12 cellular contexts compared by ENCODE assay signal in the genomic region with DNA sequence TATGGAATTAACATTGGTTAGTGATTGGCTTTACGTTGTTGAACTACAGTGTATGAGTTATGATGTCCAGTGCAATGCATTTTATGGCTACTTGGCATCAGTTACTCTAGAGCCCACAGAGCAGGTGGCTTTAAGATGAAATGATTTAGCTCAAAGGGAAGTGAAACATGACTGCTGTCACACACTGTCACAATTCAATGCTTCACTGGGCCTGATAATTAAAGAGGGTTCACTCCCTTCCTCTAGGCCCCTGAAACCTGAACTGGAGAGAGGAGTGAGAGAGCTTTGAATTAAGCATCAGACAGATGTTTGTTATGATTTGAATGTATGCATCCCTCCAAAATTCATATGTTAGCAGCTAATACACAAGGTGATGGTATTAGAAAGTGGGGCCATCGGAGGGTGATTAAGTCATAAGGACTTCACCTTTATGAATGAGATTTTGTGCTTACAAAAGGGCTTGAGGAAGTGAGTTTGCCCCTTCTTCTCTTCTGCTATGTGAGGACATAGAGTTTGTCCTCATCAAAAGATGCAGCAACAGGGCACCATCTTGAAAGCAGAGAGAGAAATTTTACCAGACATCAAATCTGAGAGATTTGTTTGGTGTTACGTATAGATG.
A peak's percentile ranks its signal among the peaks of the same experiment; 100 is the strongest.
DNase-seq lines count a peak whose midpoint lies in the region; ATAC-seq, FAIRE-seq and TF ChIP-seq lines count a peak whose summit lies in the region.
"Had no signal": no experiment of that assay in that cellular context is flagged by ENCODE, and none has a peak within 500 bp of the region (broad histone marks: within the 10 kb centered on the region; RNA-seq: fewer than 3 reads in every experiment).

No MANE protein-coding gene starts in this region.

- 19% methylated on average over 3 of the region's 3 CpGs for WGBS in GM12878 (ENCODE audit: insufficient coverage, insufficient replicate concordance, low lambda C conversion rate, missing lambda C conversion rate)
- 83 to 86% (median 85%) methylated on average over 3 of the region's 3 CpGs for WGBS in small intestine, 3 donors

- intact Hi-C loops in GM12878 (cut with micrococcal nuclease; ENCODE audit: unreplicated experiment) = loop anchor here (2.0 to 10.0 kb wide), 2 partner anchors 46 to 208 kb away; a partner anchor contains a TSS
- intact Hi-C loops in lower lobe of right lung (cut with DNase I) = no loop called here

- H3K27ac ChIP-seq in GM12878 (ENCODE audit: control insufficient read depth, insufficient read depth) (peak overlapping the region; percentile 86), lower lobe of right lung (no peak overlapping the region), small intestine (ENCODE audit: low read depth in 1 of 2, low read length in 1 of 2) (no peak overlapping the region)

- ATAC-seq in GM18508 (IDR thresholded peaks at IDR 0.05; ENCODE audit: insufficient read depth, unreplicated experiment) (peak; percentile 98), GM21381 (IDR thresholded peaks at IDR 0.05; ENCODE audit: unreplicated experiment) (peak; percentile 98), HG03108 (IDR thresholded peaks at IDR 0.05; ENCODE audit: unreplicated experiment) (peak; percentile 99), GM12878 (peak; percentile 97), lower lobe of right lung (no peak), left lobe of liver (no peak)

- no peaks in the 10 kb centered on the region for H3K36me3 ChIP-seq in GM12878 (ENCODE audit: control insufficient read depth in 2 of 2, insufficient read depth in 2 of 2, low read length in 1 of 2)
- H3K36me3 ChIP-seq in lower lobe of right lung = no peaks in the 10 kb centered on the region
- H3K36me3 ChIP-seq in small intestine (ENCODE audit: control insufficient read depth in 2 of 2, insufficient read depth in 2 of 2, low read length in 2 of 2) = no peaks in the 10 kb centered on the region

- no peak for TF ChIP-seq RAD21 in GM12878 (IDR thresholded peaks at IDR 0.05; ENCODE audit: insufficient read depth, low read depth, low read length)

- SMC1A ChIA-PET in GM12878 (lab: Charles Lee; ENCODE audit: uncharacterized antibody, unreplicated experiment) = interaction anchor here (0.6 to 3.6 kb wide), 12 partner anchors 9 to 800 kb away, joined by 3 to 18 read pairs (median 4); no protein-coding TSS in a partner anchor

- in situ Hi-C loops in GM12878 (cut with MboI) = no loop called here

- FAIRE-seq in GM12878 (lab: Jason Lieb, UNC) (peak; percentile 92), small intestine (lab: Jason Lieb, UNC) (no peak)

- DNase-seq in GM12878 (ENCODE audit: low read depth, low spot score) (peak; percentile 99), lower lobe of right lung (no peak), small intestine (no peak), left lobe of liver (ENCODE audit: low spot score) (no peak), AG20443 (ENCODE audit: low spot score) (no peak)
- DNase-seq: activated CD4-positive, alpha-beta memory T cell treated with anti-CD3 and anti-CD28 coated beads, Interleukin-2, amount 10 ng/mL, durations not matched to agents 7 days and 5 days; IMR-90; OCI-M1; stimulated activated CD4-positive, alpha-beta T cell treated with anti-CD3 and anti-CD28 coated beads, Interleukin-4, amount 100 ng/mL, for 1 hour had no signal

- H3K27me3 ChIP-seq in GM12878 (replicated peaks in 1 of 2; ENCODE audit: control insufficient read depth in 2 of 2, insufficient read depth in 2 of 2, low read length in 1 of 2) (no peaks in the 10 kb centered on the region), lower lobe of right lung (ENCODE audit: low read depth) (no peaks in the 10 kb centered on the region), small intestine (ENCODE audit: control insufficient read depth in 2 of 2, insufficient read depth in 2 of 2, low read length in 2 of 2) (no peaks in the 10 kb centered on the region)

- H3K79me2 ChIP-seq in GM12878 (ENCODE audit: control insufficient read depth, insufficient read depth, low read length) = no peaks in the 10 kb centered on the region

- RAD21 ChIA-PET in GM12878 (lab: Charles Lee; ENCODE audit: unreplicated experiment) = interaction anchor here (0.7 to 1.3 kb wide), 4 partner anchors 9 to 29 kb away, joined by 3 to 5 read pairs (median 4); no protein-coding TSS in a partner anchor

- POLR2A ChIA-PET in GM12878 (lab: Charles Lee) = interaction anchor here (0.6 to 1.1 kb wide), 3 partner anchors 9 to 221 kb away, joined by 3 to 6 read pairs (median 3); no protein-coding TSS in a partner anchor

- H3K4me3 ChIP-seq in GM12878 (no peak overlapping the region), lower lobe of right lung (no peak overlapping the region), small intestine (ENCODE audit: low read depth in 1 of 2, low read length in 2 of 2) (no peak overlapping the region)

- no peak for TF ChIP-seq POLR2A in GM12878 (IDR thresholded peaks at IDR 0.05; ENCODE audit: low read depth, low read length)

- H3K4me1 ChIP-seq in GM12878 (ENCODE audit: control insufficient read depth, insufficient read depth, low read length) (peaks cover 44% of the 10 kb centered on the region), lower lobe of right lung (no peaks in the 10 kb centered on the region), small intestine (ENCODE audit: control insufficient read depth in 2 of 2, insufficient read depth in 1 of 2, low read depth in 1 of 2, low read length in 1 of 2) (no peaks in the 10 kb centered on the region)

- no peaks in the 10 kb centered on the region for H4K20me1 ChIP-seq in GM12878 (ENCODE audit: control insufficient read depth, insufficient read depth)

- peak overlapping the region; percentile 50 for H3K4me2 ChIP-seq in GM12878 (ENCODE audit: control insufficient read depth, insufficient read depth)

- TF ChIP-seq CTCF in GM12878 (IDR thresholded peaks at IDR 0.05 in 2 of 3, conservative IDR thresholded peaks at IDR 0.05 in 1 of 3; ENCODE audit: control insufficient read depth in 2 of 3, extremely low read depth in 1 of 3, insufficient read depth in 1 of 3, low read depth in 3 of 3, low read length in 3 of 3) (no peak), lower lobe of right lung (IDR thresholded peaks at IDR 0.05) (no peak)

- H2AFZ ChIP-seq in GM12878 (ENCODE audit: control insufficient read depth, low read depth, low read length) = peak overlapping the region; percentile 52

- peak; percentile 92 to 99 for TF ChIP-seq EP300 in GM12878 (IDR thresholded peaks at IDR 0.05; ENCODE audit: borderline replicate concordance in 1 of 2, control insufficient read depth in 1 of 2, low read depth in 2 of 2, low read length in 2 of 2)

- H3K9me3 ChIP-seq in GM12878 (replicated peaks; ENCODE audit: control insufficient read depth, insufficient read depth, low read length) = no peaks in the 10 kb centered on the region; the same call in 1 of the 3 replicates
- no peaks in the 10 kb centered on the region for H3K9me3 ChIP-seq in lower lobe of right lung
- no peaks in the 10 kb centered on the region for H3K9me3 ChIP-seq in small intestine (ENCODE audit: control insufficient read depth, low read depth)

- no TSS peak for BruUV-seq in GM12878 (replicated peaks; lab: Mats Ljungman, UMichigan)

- peak overlapping the region; percentile 1; the same call in 1 of the 2 replicates for H3K9ac ChIP-seq in GM12878 (ENCODE audit: control insufficient read depth, insufficient read depth, low read length)

- CTCF ChIA-PET in GM12878 (lab: Yijun Ruan, JAX) = interaction anchor here (0.8 to 3.7 kb wide), 6 partner anchors 10 to 456 kb away, joined by 3 to 27 read pairs (median 4); no protein-coding TSS in a partner anchor

TF ChIP-seq in GM12878, 131 proteins besides CTCF, POLR2A, EP300 and RAD21 (continues in another document):
- TF ChIP-seq FOXM1 (IDR thresholded peaks at IDR 0.05; ENCODE audit: low read depth, low read length) = peak; percentile 97
- peak; percentile 81 to 86 for TF ChIP-seq BHLHE40 (IDR thresholded peaks at IDR 0.05; ENCODE audit: borderline replicate concordance in 1 of 2, low read depth in 2 of 2, low read length in 1 of 2)
- peak; percentile 100 for TF ChIP-seq DPF2 (IDR thresholded peaks at IDR 0.05)
- TF ChIP-seq PAX5 (IDR thresholded peaks at IDR 0.05; ENCODE audit: borderline replicate concordance, low read depth, low read length) = peak; percentile 97
- no peak for TF ChIP-seq MTA3 (IDR thresholded peaks at IDR 0.05; ENCODE audit: borderline replicate concordance, low read length)
- TF ChIP-seq GABPA (IDR thresholded peaks at IDR 0.05; ENCODE audit: low read depth) = 0 out of 2 replicates have a peak, but pooled peaks have one; percentile 24
- 0 out of 2 replicates have a peak, but pooled peaks have one; percentile 47 for TF ChIP-seq MEF2A (IDR thresholded peaks at IDR 0.05; ENCODE audit: insufficient read depth, low read depth, low read length)
- TF ChIP-seq NR2C1 (IDR thresholded peaks at IDR 0.05) = no peak
- TF ChIP-seq ZBED1 (IDR thresholded peaks at IDR 0.05; ENCODE audit: borderline replicate concordance) = peak; percentile 81; the same call in 1 of the 2 replicates
- peak; percentile 79; the same call in 1 of the 2 replicates for TF ChIP-seq PAX8 (IDR thresholded peaks at IDR 0.05)
- peak; percentile 97 for TF ChIP-seq BACH1 (IDR thresholded peaks at IDR 0.05; ENCODE audit: borderline replicate concordance)
- no peak for TF ChIP-seq NFXL1 (IDR thresholded peaks at IDR 0.05; ENCODE audit: borderline replicate concordance)
- TF ChIP-seq TARDBP (IDR thresholded peaks at IDR 0.05; ENCODE audit: borderline replicate concordance) = no peak
- peak; percentile 83; the same call in 1 of the 2 replicates for TF ChIP-seq RCOR1 (conservative IDR thresholded peaks at IDR 0.05; ENCODE audit: low read depth, low read length)
- peak; percentile 76 for TF ChIP-seq MEF2B (IDR thresholded peaks at IDR 0.05; ENCODE audit: partially characterized antibody, poor library complexity, severe bottlenecking)
- TF ChIP-seq EGR1 (IDR thresholded peaks at IDR 0.05; ENCODE audit: borderline replicate concordance in 1 of 2, low read depth in 2 of 2, low read length in 2 of 2) = no peak
- TF ChIP-seq CBX5 (IDR thresholded peaks at IDR 0.05; ENCODE audit: low read depth) = peak; percentile 91
- TF ChIP-seq POU2F2 (IDR thresholded peaks at IDR 0.05; ENCODE audit: borderline replicate concordance, low read depth, low read length) = peak; percentile 89

Comparison
In these comparisons a context has a peak if more than half of its experiments do, and no peak if none do; other contexts are left out.
1. ATAC-seq: peak in GM18508 (single experiment), GM21381 (single experiment), HG03108 (single experiment) and GM12878 (single experiment); none in lower lobe of right lung (0 of 2) and left lobe of liver (single experiment).